ENCODE assay signal across 12 cellular contexts in the genomic region with DNA sequence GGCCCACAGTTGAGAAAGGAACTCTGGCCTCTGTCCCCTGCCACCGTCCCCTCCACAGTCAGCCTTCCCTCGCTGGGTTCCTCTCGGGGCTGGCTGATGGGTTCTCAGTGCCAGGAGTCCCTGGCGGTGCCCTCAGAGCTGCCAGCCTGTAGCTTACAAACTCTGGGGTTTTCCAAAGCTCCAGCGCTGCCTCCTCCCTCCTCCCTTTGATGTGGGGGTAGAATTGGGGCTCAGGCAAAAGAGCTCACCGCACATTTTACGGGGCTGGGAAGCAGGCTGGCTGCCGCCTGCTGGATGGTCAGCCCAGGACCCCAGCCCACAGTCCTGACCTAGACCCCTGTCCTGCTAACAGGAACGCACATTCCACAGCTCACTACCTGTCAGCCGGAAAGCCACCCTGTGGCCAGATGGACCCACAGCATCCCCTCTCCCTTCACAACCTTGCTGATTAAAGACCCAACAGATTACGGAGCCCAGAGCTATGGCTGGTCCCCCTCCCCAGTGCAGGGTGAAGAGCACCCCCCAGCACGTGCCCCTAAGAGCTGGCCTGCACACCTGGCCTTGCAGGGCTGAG. TPM values are rescaled to one million over a fixed set of nuclear protein-coding genes. Genes with fewer than 3 reads are reported as not detected.
DNase-seq lines count a peak whose midpoint lies in the region; ATAC-seq and TF ChIP-seq lines count a peak whose summit lies in the region.
"Had no signal": no experiment of that assay in that cellular context is flagged by ENCODE, and none has a peak within 500 bp of the region (broad histone marks: within the 10 kb centered on the region; RNA-seq: fewer than 3 reads in every experiment).

No MANE protein-coding gene starts in this region.

- intact Hi-C loops in sigmoid colon (cut with DNase I), result no loop called here

- no peak for TF ChIP-seq EP300 in sigmoid colon (IDR thresholded peaks at IDR 0.05)

- no peaks in the 10 kb centered on the region for H3F3A ChIP-seq in DOHH2 (ENCODE audit: control insufficient read depth, insufficient read depth)

- no peaks in the 10 kb centered on the region for H3K4me1 Mint-ChIP-seq in activated T-helper 17 cell treated with anti-CD3 and anti-CD28 coated beads, Interleukin-2, amount 50 U/mL, for 72 hours

- ATAC-seq in activated T-helper 17 cell treated with anti-CD3 and anti-CD28 coated beads, Interleukin-2, amount 50 U/mL, for 72 hours (replicated peaks), result no peak
- ATAC-seq in HG02884 (IDR thresholded peaks at IDR 0.05; ENCODE audit: unreplicated experiment) (no peak), HG03439 (IDR thresholded peaks at IDR 0.05; ENCODE audit: unreplicated experiment) (no peak)

- H3K79me2 ChIP-seq in DOHH2 (ENCODE audit: control insufficient read depth, low read length), result no peaks in the 10 kb centered on the region

- H3K27me3 Mint-ChIP-seq in activated T-helper 17 cell treated with anti-CD3 and anti-CD28 coated beads, Interleukin-2, amount 50 U/mL, for 72 hours, result no peaks in the 10 kb centered on the region

- H3K9me2 ChIP-seq in DOHH2 (replicated peaks; ENCODE audit: control insufficient read depth, low read length), result no peaks in the 10 kb centered on the region

- no peak overlapping the region for H3K4me3 Mint-ChIP-seq in activated T-helper 17 cell treated with anti-CD3 and anti-CD28 coated beads, Interleukin-2, amount 50 U/mL, for 72 hours

- TF ChIP-seq POLR2A in sigmoid colon (IDR thresholded peaks at IDR 0.05), result no peak

- peaks cover 1% of the 10 kb centered on the region for H3K27me3 ChIP-seq in DOHH2 (ENCODE audit: control insufficient read depth, low read length)
- no peaks in the 10 kb centered on the region for H3K27me3 ChIP-seq in right atrium auricular region
- no peaks in the 10 kb centered on the region for H3K27me3 ChIP-seq in sigmoid colon

- H3K27ac ChIP-seq in DOHH2 (ENCODE audit: low read depth, low read length) (no peak overlapping the region), right atrium auricular region (peak overlapping the region; percentile 89 to 93), sigmoid colon (peak overlapping the region; percentile 82 to 97 (median 90))

- WGBS in sigmoid colon, 2 donors, result 88 to 89% methylated on average over 12 of the region's 12 CpGs

- DNase-seq in right atrium auricular region (ENCODE audit: low spot score) (no peak), sigmoid colon (no peak), NCI-H446 treated with DMSO at 0.1 percent for 48 hours (lab: John Stamatoyannopoulos, UW) (no peak), NCI-H1417 (lab: John Stamatoyannopoulos, UW) (no peak)
- DNase-seq: DMS153; effector CD4-positive, alpha-beta T cell; GOT3; kidney glomerular epithelial cell had no signal

- H3K4me2 ChIP-seq in DOHH2 (ENCODE audit: low read length), result no peak overlapping the region

- peaks cover 3% of the 10 kb centered on the region for H4K20me1 ChIP-seq in DOHH2 (ENCODE audit: control insufficient read depth, insufficient read depth, low read depth, low read length)

- peaks cover 5% of the 10 kb centered on the region for H3K36me3 Mint-ChIP-seq in activated T-helper 17 cell treated with anti-CD3 and anti-CD28 coated beads, Interleukin-2, amount 50 U/mL, for 72 hours (ENCODE audit: low read depth)

- H3K36me3 ChIP-seq in DOHH2 (ENCODE audit: control insufficient read depth, low read length), result no peaks in the 10 kb centered on the region
- peaks cover 21% of the 10 kb centered on the region for H3K36me3 ChIP-seq in right atrium auricular region
- peaks cover 2 to 22% (median 7%) of the 10 kb centered on the region in 4 donors for H3K36me3 ChIP-seq in sigmoid colon

- H3K4me3 ChIP-seq in DOHH2 (ENCODE audit: low read length) (no peak overlapping the region), right atrium auricular region (no peak overlapping the region), sigmoid colon (no peak overlapping the region)

- peak overlapping the region; percentile 83 for H3K27ac Mint-ChIP-seq in activated T-helper 17 cell treated with anti-CD3 and anti-CD28 coated beads, Interleukin-2, amount 50 U/mL, for 72 hours

- TF ChIP-seq CTCF in DOHH2 (IDR thresholded peaks at IDR 0.05; ENCODE audit: low read depth, low read length, poor library complexity, severe bottlenecking), result peak; percentile 16
- TF ChIP-seq CTCF in right atrium auricular region (IDR thresholded peaks at IDR 0.05), result no peak
- TF ChIP-seq CTCF in sigmoid colon (IDR thresholded peaks at IDR 0.05), result no peak

- H3K4me1 ChIP-seq in DOHH2 (ENCODE audit: control insufficient read depth, low read length) (peaks cover 12% of the 10 kb centered on the region), right atrium auricular region (peaks cover 0 to 74% of the 10 kb centered on the region in 2 donors), sigmoid colon (peaks cover 0 to 80% (median 71%) of the 10 kb centered on the region in 4 donors)

- H3K9me3 ChIP-seq in DOHH2 (ENCODE audit: control insufficient read depth, insufficient read depth, low read length) (no peaks in the 10 kb centered on the region), right atrium auricular region (no peaks in the 10 kb centered on the region), sigmoid colon (no peaks in the 10 kb centered on the region)

- H3K9me3 Mint-ChIP-seq in activated T-helper 17 cell treated with anti-CD3 and anti-CD28 coated beads, Interleukin-2, amount 50 U/mL, for 72 hours, result no peaks in the 10 kb centered on the region

RNA-seq across cellular contexts. Expression of a gene that starts 6.0 kb away (rescaled TPM):
- under 1 TPM; 0.11 to 0.29 TPM for total RNA-seq in activated T-helper 17 cell treated with anti-CD3 and anti-CD28 coated beads, Interleukin-2, amount 50 U/mL, for 72 hours
- total RNA-seq in right atrium auricular region (10 to 100 TPM; 17.9 to 39.0 TPM), sigmoid colon (10 to 100 TPM in 1 of 4 donors, 1 to 10 TPM in 3; 7.1 to 10.2 (median 8.3) TPM)
- polyA plus RNA-seq in sigmoid colon, result 1 to 10 TPM in 2 of 3 donors, under 1 TPM in 1; 0.46 to 4.2 (median 2.4) TPM

RNA-seq across cellular contexts. Expression of a gene that starts 26.5 kb away (rescaled TPM):
- total RNA-seq in activated T-helper 17 cell treated with anti-CD3 and anti-CD28 coated beads, Interleukin-2, amount 50 U/mL, for 72 hours, result 10 to 100 TPM; 40.4 to 74.7 TPM
- total RNA-seq in right atrium auricular region (10 to 100 TPM; 54.6 to 85.7 TPM), sigmoid colon (10 to 100 TPM; 36.7 to 52.7 (median 43.6) TPM)
- 10 to 100 TPM; 36.0 to 57.0 (median 49.0) TPM for polyA plus RNA-seq in sigmoid colon

RNA-seq across cellular contexts. Expression of a gene that starts 38.7 kb away (rescaled TPM):
- total RNA-seq in activated T-helper 17 cell treated with anti-CD3 and anti-CD28 coated beads, Interleukin-2, amount 50 U/mL, for 72 hours, result 100 to 1,000 TPM in 1 of 2 donors, 10 to 100 TPM in 1; 82.6 to 114 TPM
- 10 to 100 TPM; 10.3 TPM for total RNA-seq in right atrium auricular region
- 10 to 100 TPM; 10.0 to 34.6 (median 19.1) TPM for total RNA-seq in sigmoid colon
- 10 to 100 TPM; 10.8 to 43.4 (median 12.5) TPM for polyA plus RNA-seq in sigmoid colon

RNA-seq across cellular contexts. Expression of a gene that starts 48.0 kb away (rescaled TPM):
- total RNA-seq in activated T-helper 17 cell treated with anti-CD3 and anti-CD28 coated beads, Interleukin-2, amount 50 U/mL, for 72 hours, result 10 to 100 TPM; 50.3 to 81.1 TPM
- total RNA-seq in right atrium auricular region (10 to 100 TPM; 47.6 to 50.5 TPM), sigmoid colon (10 to 100 TPM; 41.3 to 47.4 (median 44.4) TPM)
- 10 to 100 TPM; 28.2 to 53.3 (median 35.6) TPM for polyA plus RNA-seq in sigmoid colon

Comparison
In these comparisons a context has a peak if more than half of its experiments do, and no peak if none do; other contexts are left out.
1. RNA of a gene that starts 6.0 kb away (total RNA-seq): 17.9 to 39.0 TPM in right atrium auricular region and 7.1 to 10.2 TPM in sigmoid colon; 0.11 to 0.29 TPM in activated T-helper 17 cell treated with anti-CD3 and anti-CD28 coated beads, Interleukin-2, amount 50 U/mL, for 72 hours; every median in the first group is over 4 times any median in the second.